Comparison of ENCODE assay signal across 28 cellular contexts in the genomic region with DNA sequence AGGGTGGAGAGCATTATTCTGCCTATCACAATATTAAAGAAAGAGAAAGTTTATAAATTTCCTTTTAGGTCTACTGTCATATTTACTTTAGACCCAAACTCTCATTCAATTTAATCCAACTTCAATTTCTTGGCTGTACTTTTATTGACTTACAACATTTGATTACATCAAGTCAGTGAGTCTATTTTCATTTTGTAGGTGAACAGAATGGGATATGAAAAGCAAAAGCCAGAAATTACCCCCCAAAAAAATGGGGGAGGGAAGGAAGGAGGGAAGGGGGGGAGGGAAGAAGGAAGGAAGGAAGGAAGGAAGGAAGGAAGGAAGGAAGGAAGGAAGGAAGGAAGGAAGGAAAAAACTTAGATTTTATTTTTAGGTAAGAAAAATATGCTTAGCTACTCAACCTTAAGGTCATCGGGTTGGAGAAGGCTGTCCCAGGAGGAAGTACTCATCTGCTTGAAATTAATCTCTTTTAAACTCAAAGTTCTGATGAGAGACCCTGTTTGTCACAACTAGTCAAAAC.
"Had no signal": no experiment of that assay in that cellular context is flagged by ENCODE, and none has a peak within 500 bp of the region (broad histone marks: within the 10 kb centered on the region; RNA-seq: fewer than 3 reads in every experiment).

No MANE protein-coding gene starts in this region.

- H3K4me3 Mint-ChIP-seq: stimulated activated effector memory CD8-positive, alpha-beta T cell treated with anti-CD3 and anti-CD28 coated beads, Interleukin-12 subunit alpha, Interleukin-12 subunit beta, amount 100 ng/mL, for 72 hours; stimulated activated memory B cell treated with anti-CD40 and anti-IgM and Interleukin-4, amounts not matched to agents 10 μg/mL and 1 μg/mL and 100 μg/mL, for 72 hours; stimulated activated naive B cell treated with anti-CD40 and anti-IgM and Interleukin-4, amounts not matched to agents 10 μg/mL and 1 μg/mL and 100 μg/mL, for 72 hours; stimulated activated naive CD8-positive, alpha-beta T cell treated with anti-CD3 and anti-CD28 coated beads, Interleukin-15, amount 100 ng/mL, for 72 hours; stimulated activated naive CD8-positive, alpha-beta T cell treated with anti-CD3 and anti-CD28 coated beads, Interleukin-15, Interleukin-2, amounts not matched to agents 100 ng/mL and 50 ng/mL, for 24 hours; type B pancreatic cell had no signal

- H3K4me1 ChIP-seq: stomach, testis, thyroid gland, tibial artery, tibial nerve, transverse colon, upper lobe of left lung, upper lobe of right lung, uterus, vagina had no signal

- DNase-seq: stimulated activated CD4-positive, alpha-beta T cell treated with anti-CD3 and anti-CD28 coated beads, Interleukin-2, amount 100 ng/mL, for 48 hours; stimulated activated CD4-positive, alpha-beta T cell treated with anti-CD3 and anti-CD28 coated beads, Interleukin-4, amount 100 ng/mL, for 1 hour; stimulated activated CD4-positive, alpha-beta T cell treated with anti-CD3 and anti-CD28 coated beads, Interleukin-4, amount 100 ng/mL, for 24 hours; stimulated activated CD4-positive, alpha-beta T cell treated with anti-CD3 and anti-CD28 coated beads, Interleukin-4, amount 100 ng/mL, for 4 hours; stimulated activated CD8-positive, alpha-beta memory T cell treated with anti-CD3 and anti-CD28 coated beads, Interleukin-4, amount 100 ng/mL, for 48 hours; stimulated activated naive B cell treated with anti-CD40 and anti-IgM and Interleukin-4, amounts not matched to agents 10 μg/mL and 1 μg/mL and 100 μg/mL, for 72 hours; stimulated activated naive CD4-positive, alpha-beta T cell; stimulated activated naive CD4-positive, alpha-beta T cell treated with Interleukin-2 at 50 U/mL for 16 hours; stimulated activated naive CD8-positive, alpha-beta T cell treated with anti-CD3 and anti-CD28 coated beads, Interleukin-15, amount 100 ng/mL, for 72 hours; stimulated activated naive CD8-positive, alpha-beta T cell treated with anti-CD3 and anti-CD28 coated beads, Interleukin-15, Interleukin-2, amounts not matched to agents 100 U/mL and 50 U/mL, for 24 hours; stomach; substantia nigra; testis; thyroid gland; tibial artery; transverse colon; trophoblast cell; upper lobe of left lung; upper lobe of right lung; uterus had no signal

- H3K4me1 Mint-ChIP-seq: stimulated activated effector memory CD8-positive, alpha-beta T cell treated with anti-CD3 and anti-CD28 coated beads, Interleukin-12 subunit alpha, Interleukin-12 subunit beta, amount 100 ng/mL, for 72 hours; stimulated activated memory B cell treated with anti-CD40 and anti-IgM and Interleukin-4, amounts not matched to agents 10 μg/mL and 1 μg/mL and 100 μg/mL, for 72 hours; stimulated activated naive B cell treated with anti-CD40 and anti-IgM and Interleukin-4, amounts not matched to agents 10 μg/mL and 1 μg/mL and 100 μg/mL, for 72 hours; stimulated activated naive CD8-positive, alpha-beta T cell treated with anti-CD3 and anti-CD28 coated beads, Interleukin-15, amount 100 ng/mL, for 72 hours had no signal

- H3K27me3 ChIP-seq: stomach, suprapubic skin, testis, thyroid gland, tibial artery, tibial nerve, transverse colon, upper lobe of left lung, upper lobe of right lung, uterus, vagina had no signal

- H3K27me3 Mint-ChIP-seq: stimulated activated memory B cell treated with anti-CD40 and anti-IgM and Interleukin-4, amounts not matched to agents 10 μg/mL and 1 μg/mL and 100 μg/mL, for 72 hours; stimulated activated naive CD8-positive, alpha-beta T cell treated with anti-CD3 and anti-CD28 coated beads, Interleukin-15, amount 100 ng/mL, for 72 hours; type B pancreatic cell had no signal

- H3K36me3 Mint-ChIP-seq: stimulated activated effector memory CD8-positive, alpha-beta T cell treated with anti-CD3 and anti-CD28 coated beads, Interleukin-12 subunit alpha, Interleukin-12 subunit beta, amount 100 ng/mL, for 72 hours; stimulated activated memory B cell treated with anti-CD40 and anti-IgM and Interleukin-4, amounts not matched to agents 10 μg/mL and 1 μg/mL and 100 μg/mL, for 72 hours; stimulated activated naive B cell treated with anti-CD40 and anti-IgM and Interleukin-4, amounts not matched to agents 10 μg/mL and 1 μg/mL and 100 μg/mL, for 72 hours; type B pancreatic cell had no signal

- H3K27ac ChIP-seq: stomach, suprapubic skin, testis, thoracic aorta, thyroid gland, tibial artery, tibial nerve, transverse colon, upper lobe of left lung, upper lobe of right lung, uterus, vagina had no signal

- H3K9me3 Mint-ChIP-seq: stimulated activated memory B cell treated with anti-CD40 and anti-IgM and Interleukin-4, amounts not matched to agents 10 μg/mL and 1 μg/mL and 100 μg/mL, for 72 hours had no signal

- H3K36me3 ChIP-seq: stomach, suprapubic skin, thoracic aorta, thyroid gland, tibial artery, tibial nerve, transverse colon, upper lobe of left lung, upper lobe of right lung, uterus, vagina had no signal

- H3K4me3 ChIP-seq: stomach, suprapubic skin, testis, thoracic aorta, thyroid gland, tibial artery, tibial nerve, transverse colon, upper lobe of left lung, upper lobe of right lung, uterus, vagina had no signal

- H3K27ac Mint-ChIP-seq: stimulated activated effector memory CD8-positive, alpha-beta T cell treated with anti-CD3 and anti-CD28 coated beads, Interleukin-12 subunit alpha, Interleukin-12 subunit beta, amount 100 ng/mL, for 72 hours; stimulated activated memory B cell treated with anti-CD40 and anti-IgM and Interleukin-4, amounts not matched to agents 10 μg/mL and 1 μg/mL and 100 μg/mL, for 72 hours; stimulated activated naive B cell treated with anti-CD40 and anti-IgM and Interleukin-4, amounts not matched to agents 10 μg/mL and 1 μg/mL and 100 μg/mL, for 72 hours; stimulated activated naive CD8-positive, alpha-beta T cell treated with anti-CD3 and anti-CD28 coated beads, Interleukin-15, amount 100 ng/mL, for 72 hours; stimulated activated naive CD8-positive, alpha-beta T cell treated with anti-CD3 and anti-CD28 coated beads, Interleukin-15, Interleukin-2, amounts not matched to agents 100 ng/mL and 50 ng/mL, for 24 hours; type B pancreatic cell had no signal

- H3K9me3 ChIP-seq: stomach, suprapubic skin, testis, thoracic aorta, thyroid gland, tibial artery, tibial nerve, transverse colon, upper lobe of left lung, upper lobe of right lung, uterus, vagina had no signal
